ENCODE assay signal across 1 cellular context in genomic region chr9:13816837-13817236, GRCh38.
TF ChIP-seq lines count a peak whose summit lies in the region.

No MANE protein-coding gene starts in this region.

TF ChIP-seq in GM23338, 12 proteins besides CTCF, POLR2A, EP300 and RAD21:
- no peak for TF ChIP-seq REST (IDR thresholded peaks at IDR 0.05; ENCODE audit: unreplicated experiment)
- no peak for TF ChIP-seq ZNF462 (CRISPR knock-in tag; IDR thresholded peaks at IDR 0.05)
